ENCODE assay signal across 9 cellular contexts in genomic region chr7:121385800-121386179, GRCh38. TPM values are rescaled to one million over a fixed set of nuclear protein-coding genes. Genes with fewer than 3 reads are reported as not detected.
DNase-seq lines count a peak whose midpoint lies in the region; ATAC-seq and TF ChIP-seq lines count a peak whose summit lies in the region.
"Had no signal": no experiment of that assay in that cellular context is flagged by ENCODE, and none has a peak within 500 bp of the region (broad histone marks: within the 10 kb centered on the region; RNA-seq: fewer than 3 reads in every experiment).

No MANE protein-coding gene starts in this region.

- H3K9me3 Mint-ChIP-seq in effector memory CD8-positive, alpha-beta T cell: no peaks in the 10 kb centered on the region
- no peaks in the 10 kb centered on the region for H3K9me3 Mint-ChIP-seq in activated naive CD4-positive, alpha-beta T cell treated with anti-CD3 and anti-CD28 coated beads, Interleukin-2, amount 10 ng/mL, durations not matched to agents 7 days and 5 days

- no peak overlapping the region for H3K27ac ChIP-seq in aorta (ENCODE audit: low read depth in 1 of 2, low read length in 2 of 2)

- no peaks in the 10 kb centered on the region for H3K27me3 ChIP-seq in aorta (ENCODE audit: control insufficient read depth in 1 of 2, insufficient read depth in 2 of 2, low read length in 1 of 2)

- CTCF ChIA-PET in activated naive CD4-positive, alpha-beta T cell treated with anti-CD3 and anti-CD28 coated beads, Interleukin-2, amount 10 ng/mL, durations not matched to agents 7 days and 5 days (lab: Charles Lee): interaction anchor here (1.0 to 2.5 kb wide), 3 partner anchors 11 to 248 kb away, joined by 3 to 16 read pairs (median 4); partner anchors contain the start of gene FAM3C

- no peaks in the 10 kb centered on the region for H3K36me3 ChIP-seq in aorta (ENCODE audit: control insufficient read depth in 1 of 2, insufficient read depth in 2 of 2, low read length in 1 of 2)

- H3K27ac Mint-ChIP-seq in effector memory CD8-positive, alpha-beta T cell: peak overlapping the region in 1 of 2 donors; percentile 36
- no peak overlapping the region for H3K27ac Mint-ChIP-seq in activated naive CD4-positive, alpha-beta T cell treated with anti-CD3 and anti-CD28 coated beads, Interleukin-2, amount 10 ng/mL, durations not matched to agents 7 days and 5 days

- no peak overlapping the region for H3K4me3 ChIP-seq in aorta (ENCODE audit: low read length in 2 of 2)

- intact Hi-C loops in aorta (cut with DNase I): no loop called here

- peaks cover 0 to 1% of the 10 kb centered on the region in 2 donors for H3K4me1 ChIP-seq in aorta (ENCODE audit: control insufficient read depth in 1 of 2, insufficient read depth in 2 of 2, low read length in 2 of 2)

- no peak for TF ChIP-seq CTCF in GM13976 (IDR thresholded peaks at IDR 0.05; ENCODE audit: borderline replicate concordance, control extremely low read depth, extremely low read depth, insufficient read depth, missing control alignments)

- no peaks in the 10 kb centered on the region for H3K9me3 ChIP-seq in aorta (ENCODE audit: control insufficient read depth, low read length)

- peak; percentile 48 for DNase-seq in GM13976 (ENCODE audit: low spot score)
- peak; percentile 12 for DNase-seq in KBM-7
- no peak for DNase-seq in effector memory CD8-positive, alpha-beta T cell
- no peak for DNase-seq in aorta
- DNase-seq in midbrain (lab: John Stamatoyannopoulos, UW): no peak
- DNase-seq in AML-193 (lab: John Stamatoyannopoulos, UW): no peak
- DNase-seq in activated naive CD4-positive, alpha-beta T cell treated with anti-CD3 and anti-CD28 coated beads, Interleukin-2, amount 10 ng/mL, durations not matched to agents 7 days and 5 days: no peak

- H3K4me3 Mint-ChIP-seq in effector memory CD8-positive, alpha-beta T cell: no peak overlapping the region
- H3K4me3 Mint-ChIP-seq in activated naive CD4-positive, alpha-beta T cell treated with anti-CD3 and anti-CD28 coated beads, Interleukin-2, amount 10 ng/mL, durations not matched to agents 7 days and 5 days: no peak overlapping the region

- in situ Hi-C loops in GM13976 (cut with MboI; ENCODE audit: low sequenced_read_pairs, unreplicated experiment) (no loop called here), KBM-7 (cut with MboI; ENCODE audit: low pct_unique_long_range_greater_than_20kb, low sequenced_read_pairs) (no loop called here)

- H3K36me3 Mint-ChIP-seq in effector memory CD8-positive, alpha-beta T cell (ENCODE audit: insufficient read depth): no peaks in the 10 kb centered on the region
- H3K36me3 Mint-ChIP-seq in activated naive CD4-positive, alpha-beta T cell treated with anti-CD3 and anti-CD28 coated beads, Interleukin-2, amount 10 ng/mL, durations not matched to agents 7 days and 5 days: peaks cover 4% of the 10 kb centered on the region

- 78 to 83% methylated on average over 1 of the region's 1 CpG for WGBS in aorta, 2 donors

- ATAC-seq in GM21515 (IDR thresholded peaks at IDR 0.05; ENCODE audit: unreplicated experiment) (peak; percentile 94), aorta (ENCODE audit: low FRiP score) (peak; percentile 36)
- ATAC-seq in effector memory CD8-positive, alpha-beta T cell (replicated peaks): peak; percentile 94

- peaks cover 29 to 44% of the 10 kb centered on the region in 2 donors for H3K4me1 Mint-ChIP-seq in effector memory CD8-positive, alpha-beta T cell (ENCODE audit: low read depth in 2 of 2)
- peaks cover 40% of the 10 kb centered on the region for H3K4me1 Mint-ChIP-seq in activated naive CD4-positive, alpha-beta T cell treated with anti-CD3 and anti-CD28 coated beads, Interleukin-2, amount 10 ng/mL, durations not matched to agents 7 days and 5 days

- H3K27me3 Mint-ChIP-seq in effector memory CD8-positive, alpha-beta T cell: no peaks in the 10 kb centered on the region
- H3K27me3 Mint-ChIP-seq in activated naive CD4-positive, alpha-beta T cell treated with anti-CD3 and anti-CD28 coated beads, Interleukin-2, amount 10 ng/mL, durations not matched to agents 7 days and 5 days: no peaks in the 10 kb centered on the region

RNA-seq across cellular contexts. Expression of gene FAM3C, which starts 10.3 kb away (rescaled TPM):
- total RNA-seq in aorta: 10 to 100 TPM; 64.9 to 68.4 TPM
- 10 to 100 TPM; 36.7 to 49.6 TPM for polyA plus RNA-seq in aorta

RNA-seq across cellular contexts. Expression of gene WNT16, which starts 57.0 kb away (rescaled TPM):
- not detected for total RNA-seq in aorta
- polyA plus RNA-seq in aorta: not detected
- total RNA-seq: NCI-H460 had no signal

Comparison
In these comparisons a context has a peak if more than half of its experiments do, and no peak if none do; other contexts are left out.
1. DNase-seq: peak in GM13976 (single experiment) and KBM-7 (single experiment); none in effector memory CD8-positive, alpha-beta T cell (0 of 3), aorta (0 of 2), midbrain (single experiment), AML-193 (0 of 2) and activated naive CD4-positive, alpha-beta T cell treated with anti-CD3 and anti-CD28 coated beads, Interleukin-2, amount 10 ng/mL, durations not matched to agents 7 days and 5 days (single experiment).
2. ATAC-seq: peak in every context shown above with its lines; median percentile 94 in GM21515; 94 in effector memory CD8-positive, alpha-beta T cell; 36 in aorta.